Comparison of ENCODE assay signal across 23 cellular contexts in genomic region chr18:80233201-80233835, GRCh38. TPM values are rescaled to one million over a fixed set of nuclear protein-coding genes. Genes with fewer than 3 reads are reported as not detected.
DNase-seq lines count a peak whose midpoint lies in the region; ATAC-seq, FAIRE-seq and TF ChIP-seq lines count a peak whose summit lies in the region.
"Had no signal": no experiment of that assay in that cellular context is flagged by ENCODE, and none has a peak within 500 bp of the region (broad histone marks: within the 10 kb centered on the region; RNA-seq: fewer than 3 reads in every experiment).

No MANE protein-coding gene starts in this region.

- H3K27ac ChIP-seq in endodermal cell (ENCODE audit: low read depth, low read length) (no peak overlapping the region), osteoblast (ENCODE audit: low read depth, low read length) (no peak overlapping the region), psoas muscle (no peak overlapping the region)
- H3K27ac ChIP-seq: A549, C4-2B had no signal

- H3K9me3 Mint-ChIP-seq in endodermal cell = peaks cover 9% of the 10 kb centered on the region
- H3K9me3 Mint-ChIP-seq: CD8-positive, alpha-beta T cell had no signal

- no peak overlapping the region for H2AFZ ChIP-seq in osteoblast (ENCODE audit: low read length)

- H3K36me3 ChIP-seq in endodermal cell (ENCODE audit: control insufficient read depth, insufficient read depth, low read length) (no peaks in the 10 kb centered on the region), osteoblast (ENCODE audit: insufficient read depth, low read length) (no peaks in the 10 kb centered on the region), psoas muscle (ENCODE audit: insufficient read depth in 1 of 2, low read depth in 1 of 2) (no peaks in the 10 kb centered on the region)
- H3K36me3 ChIP-seq: HAP-1 had no signal

- H3K9me3 ChIP-seq in endodermal cell (ENCODE audit: control insufficient read depth, low read length) (no peaks in the 10 kb centered on the region), osteoblast (ENCODE audit: low read depth, low read length) (no peaks in the 10 kb centered on the region), psoas muscle (no peaks in the 10 kb centered on the region)
- H3K9me3 ChIP-seq: A549, HAP-1 had no signal

- intact Hi-C loops in psoas muscle (cut with DNase I) = no loop called here

- no peak for ATAC-seq in psoas muscle
- ATAC-seq: A549; CD8-positive, alpha-beta T cell; PC-3 had no signal

- no peak overlapping the region for H3K4me2 ChIP-seq in osteoblast (ENCODE audit: insufficient read depth, low read length)
- H3K4me2 ChIP-seq: A549 had no signal

- H3K9ac ChIP-seq in endodermal cell (ENCODE audit: extremely low read depth, low read length, poor library complexity, severe bottlenecking) = no peak overlapping the region

- H3K4me3 Mint-ChIP-seq in endodermal cell = no peak overlapping the region
- H3K4me3 Mint-ChIP-seq: CD8-positive, alpha-beta T cell; HFFc6 had no signal

- H3K27ac Mint-ChIP-seq in endodermal cell = no peak overlapping the region
- H3K27ac Mint-ChIP-seq: CD8-positive, alpha-beta T cell; HFFc6 had no signal

- FAIRE-seq in D721Med (lab: Jason Lieb, UNC) = no peak
- FAIRE-seq: A549 had no signal

- WGBS in endodermal cell (ENCODE audit: insufficient coverage in 1 of 2, insufficient read length in 1 of 2), 2 experiments = 93 to 95% methylated on average over 4 to 7 of the region's 7 CpGs
- WGBS in psoas muscle, 3 donors = 79 to 85% (median 79%) methylated on average over 7 of the region's 7 CpGs

- H3K4me3 ChIP-seq in endodermal cell (ENCODE audit: low read length) (no peak overlapping the region), osteoblast (ENCODE audit: insufficient read depth, low read length) (no peak overlapping the region), psoas muscle (no peak overlapping the region)
- H3K4me3 ChIP-seq: A549, HAP-1 had no signal

- H3K27me3 Mint-ChIP-seq in endodermal cell (ENCODE audit: insufficient read depth) = peaks cover 9% of the 10 kb centered on the region

- no peaks in the 10 kb centered on the region for H3K27me3 ChIP-seq in endodermal cell (ENCODE audit: control insufficient read depth, insufficient read depth, low read length, poor library complexity, severe bottlenecking)
- H3K27me3 ChIP-seq in osteoblast (ENCODE audit: insufficient read depth, low read length) = no peaks in the 10 kb centered on the region
- H3K27me3 ChIP-seq in psoas muscle (ENCODE audit: insufficient read depth in 3 of 3, low read length in 2 of 3) = no peaks in the 10 kb centered on the region

- DNase-seq in AG20443 (ENCODE audit: low spot score) (peak; percentile 4), D721Med (ENCODE audit: insufficient read length, low spot score) (peak; percentile 12), endodermal cell (peak; percentile 31), osteoblast (ENCODE audit: insufficient read length, low spot score, missing footprints) (peak; percentile 70), hippocampal formation (lab: John Stamatoyannopoulos, UW) (no peak), psoas muscle (no peak)
- DNase-seq in activated CD4-positive, CD25-positive, alpha-beta regulatory T cell (lab: John Stamatoyannopoulos, UW) = no peak
- DNase-seq: CD8-positive, alpha-beta T cell; DMS79 treated with DMSO at 0.1 percent for 48 hours; GOT3; HFFc6; IMR-90; KG1; MM.1S; NCI-H2029; NCI-H446 treated with DMSO at 0.1 percent for 48 hours; NCI-H82; NK-92 treated with Interleukin-12 subunit alpha and Interleukin-12 subunit beta, amount 100 ng/mL, for 24 hours; PC-3; Right ventricle myocardium superior had no signal

- no peaks in the 10 kb centered on the region for H3K36me3 Mint-ChIP-seq in endodermal cell (ENCODE audit: low read depth)
- H3K36me3 Mint-ChIP-seq: CD8-positive, alpha-beta T cell had no signal

- H3K79me2 ChIP-seq in osteoblast (ENCODE audit: insufficient read depth, low read length) = no peaks in the 10 kb centered on the region

- H4K20me1 ChIP-seq in osteoblast (ENCODE audit: insufficient read depth, low read length) = no peaks in the 10 kb centered on the region

- no peaks in the 10 kb centered on the region for H3K4me1 Mint-ChIP-seq in endodermal cell

- TF ChIP-seq CTCF in D721Med (IDR thresholded peaks at IDR 0.05; ENCODE audit: insufficient read depth, missing control alignments) (no peak), endodermal cell (conservative IDR thresholded peaks at IDR 0.05) (no peak), osteoblast (IDR thresholded peaks at IDR 0.05; ENCODE audit: extremely low read depth, low read depth, low read length) (no peak), psoas muscle (IDR thresholded peaks at IDR 0.05) (no peak)

- no peaks in the 10 kb centered on the region for H3K4me1 ChIP-seq in endodermal cell (ENCODE audit: control insufficient read depth, insufficient read depth, low read length)
- no peaks in the 10 kb centered on the region for H3K4me1 ChIP-seq in osteoblast (ENCODE audit: insufficient read depth, low read length)
- H3K4me1 ChIP-seq in psoas muscle = no peaks in the 10 kb centered on the region
- H3K4me1 ChIP-seq: A549, HAP-1 had no signal

RNA-seq across cellular contexts. Expression of gene PARD6G, which starts 14.0 kb away (rescaled TPM):
- total RNA-seq in endodermal cell = 10 to 100 TPM; 15.4 to 17.3 TPM
- polyA plus RNA-seq in endodermal cell (2013, experiment 1 of 2) = 24.1 TPM
- polyA plus RNA-seq in endodermal cell (2013, experiment 2 of 2) = 25.0 TPM
- 2.2 and 4.4 TPM in 2 replicates for total RNA-seq in osteoblast
- 1 to 10 TPM; 1.1 to 1.5 (median 1.3) TPM for total RNA-seq in psoas muscle
- polyA plus RNA-seq in psoas muscle = under 1 TPM; 0.22 to 1.00 (median 0.39) TPM

Comparison
In these comparisons a context has a peak if more than half of its experiments do, and no peak if none do; other contexts are left out.
1. DNase-seq: peak in AG20443 (single experiment), D721Med (single experiment), endodermal cell (single experiment) and osteoblast (single experiment); none in hippocampal formation (0 of 2), activated CD4-positive, CD25-positive, alpha-beta regulatory T cell (0 of 4) and psoas muscle (0 of 2).